ENCODE assay signal across 9 cellular contexts in the genomic region with DNA sequence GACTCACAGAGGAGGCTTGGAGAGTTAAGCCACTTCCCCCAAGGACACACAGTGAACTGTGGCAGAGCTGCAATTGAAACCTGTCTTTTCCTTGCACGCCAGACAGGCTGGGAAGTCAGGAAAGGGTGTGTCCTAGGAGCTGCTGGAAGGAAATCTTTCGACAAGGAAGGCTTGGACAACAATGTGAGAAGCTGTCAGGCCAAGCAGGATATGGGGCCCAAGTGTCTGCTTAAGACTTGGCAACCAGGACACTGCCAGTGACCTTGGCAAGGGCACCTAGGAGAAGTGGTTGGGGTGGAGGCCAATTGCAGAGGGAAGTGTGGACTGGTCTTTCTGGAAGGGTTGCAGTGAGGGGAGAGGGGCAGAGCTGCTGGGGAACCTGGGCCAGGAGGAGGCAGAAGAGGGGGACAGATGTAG. TPM values are rescaled to one million over a fixed set of nuclear protein-coding genes. Genes with fewer than 3 reads are reported as not detected.
DNase-seq lines count a peak whose midpoint lies in the region; ATAC-seq, FAIRE-seq and TF ChIP-seq lines count a peak whose summit lies in the region.
"Had no signal": no experiment of that assay in that cellular context is flagged by ENCODE, and none has a peak within 500 bp of the region (broad histone marks: within the 10 kb centered on the region; RNA-seq: fewer than 3 reads in every experiment).

No MANE protein-coding gene starts in this region.

- no peak overlapping the region for H3K4me3 ChIP-seq in prostate gland

- no peaks in the 10 kb centered on the region for H3K36me3 Mint-ChIP-seq in glutamatergic neuron (ENCODE audit: unreplicated experiment)
- peaks cover 9% of the 10 kb centered on the region for H3K36me3 Mint-ChIP-seq in stimulated activated effector memory CD8-positive, alpha-beta T cell treated with anti-CD3 and anti-CD28 coated beads, Interleukin-12 subunit alpha, Interleukin-12 subunit beta, amount 100 ng/mL, for 72 hours

- no peaks in the 10 kb centered on the region for H3K36me3 ChIP-seq in prostate gland

- POLR2A ChIA-PET in RWPE1 (lab: Yijun Ruan, JAX; ENCODE audit: low non-redundant PET) = interaction anchor here (0.7 kb wide), 1 partner anchor 11 kb away, joined by 6 read pairs; no protein-coding TSS in a partner anchor

- H3K27me3 ChIP-seq in prostate gland (replicated peaks; ENCODE audit: insufficient read depth) = no peaks in the 10 kb centered on the region

- TF ChIP-seq CTCF in RWPE1 (conservative IDR thresholded peaks at IDR 0.05; ENCODE audit: low read depth) (no peak), glutamatergic neuron (IDR thresholded peaks at IDR 0.05; ENCODE audit: partially characterized antibody, unreplicated experiment) (no peak), prostate gland (IDR thresholded peaks at IDR 0.05) (no peak)

- FAIRE-seq in H54 (lab: Jason Lieb, UNC) = no peak

- CTCF ChIA-PET in RWPE1 (lab: Yijun Ruan, JAX) = interaction anchor here (0.6 to 1.3 kb wide), 4 partner anchors 12 to 965 kb away, joined by 4 to 8 read pairs (median 6); no protein-coding TSS in a partner anchor

- DNase-seq in H54 (ENCODE audit: insufficient read length, low spot score) (peak; percentile 53), RWPE1 (ENCODE audit: low spot score) (no peak), glutamatergic neuron (no peak), prostate gland (ENCODE audit: low spot score) (peak; percentile 55)
- no peak for DNase-seq in stimulated activated effector memory CD8-positive, alpha-beta T cell treated with anti-CD3 and anti-CD28 coated beads, Interleukin-12 subunit alpha, Interleukin-12 subunit beta, amount 100 ng/mL, for 72 hours (ENCODE audit: low spot score in 2 of 2)
- DNase-seq: activated naive CD8-positive, alpha-beta T cell treated with anti-CD3 and anti-CD28 coated beads, Interleukin-2, amount 50 U/mL, for 24 hours had no signal

- intact Hi-C loops in prostate gland (cut with DNase I) = no loop called here

- peaks cover 38% of the 10 kb centered on the region for H3K4me1 Mint-ChIP-seq in glutamatergic neuron (ENCODE audit: low read depth, unreplicated experiment)
- H3K4me1 Mint-ChIP-seq in stimulated activated effector memory CD8-positive, alpha-beta T cell treated with anti-CD3 and anti-CD28 coated beads, Interleukin-12 subunit alpha, Interleukin-12 subunit beta, amount 100 ng/mL, for 72 hours = peaks cover 32% of the 10 kb centered on the region

- WGBS in prostate gland = 4% methylated on average over 2 of the region's 2 CpGs

- peak overlapping the region; percentile 96 for H3K27ac ChIP-seq in RWPE1
- peak overlapping the region; percentile 63 to 87 for H3K27ac ChIP-seq in prostate gland

- 0 out of 2 replicates have a peak, but pooled peaks have one; percentile 10 for TF ChIP-seq POLR2A in H54 (IDR thresholded peaks at IDR 0.05; ENCODE audit: low read depth, low read length)
- TF ChIP-seq POLR2A in prostate gland (IDR thresholded peaks at IDR 0.05) = no peak

- H3K27me3 Mint-ChIP-seq in glutamatergic neuron (ENCODE audit: unreplicated experiment) = peaks cover 13% of the 10 kb centered on the region
- H3K27me3 Mint-ChIP-seq: activated naive CD8-positive, alpha-beta T cell treated with anti-CD3 and anti-CD28 coated beads, Interleukin-2, amount 50 U/mL, for 24 hours had no signal

- peaks cover 9% of the 10 kb centered on the region for H3K9me3 Mint-ChIP-seq in glutamatergic neuron (ENCODE audit: unreplicated experiment)
- no peaks in the 10 kb centered on the region for H3K9me3 Mint-ChIP-seq in stimulated activated effector memory CD8-positive, alpha-beta T cell treated with anti-CD3 and anti-CD28 coated beads, Interleukin-12 subunit alpha, Interleukin-12 subunit beta, amount 100 ng/mL, for 72 hours
- H3K9me3 Mint-ChIP-seq: activated naive CD8-positive, alpha-beta T cell treated with anti-CD3 and anti-CD28 coated beads, Interleukin-2, amount 50 U/mL, for 24 hours had no signal

- peak overlapping the region; percentile 25 for H3K4me3 Mint-ChIP-seq in glutamatergic neuron (ENCODE audit: unreplicated experiment)
- H3K4me3 Mint-ChIP-seq in stimulated activated effector memory CD8-positive, alpha-beta T cell treated with anti-CD3 and anti-CD28 coated beads, Interleukin-12 subunit alpha, Interleukin-12 subunit beta, amount 100 ng/mL, for 72 hours = no peak overlapping the region
- H3K4me3 Mint-ChIP-seq: activated naive CD8-positive, alpha-beta T cell treated with anti-CD3 and anti-CD28 coated beads, Interleukin-2, amount 50 U/mL, for 24 hours had no signal

- peak overlapping the region; percentile 68 for H3K27ac Mint-ChIP-seq in glutamatergic neuron (ENCODE audit: unreplicated experiment)
- no peak overlapping the region for H3K27ac Mint-ChIP-seq in stimulated activated effector memory CD8-positive, alpha-beta T cell treated with anti-CD3 and anti-CD28 coated beads, Interleukin-12 subunit alpha, Interleukin-12 subunit beta, amount 100 ng/mL, for 72 hours
- H3K27ac Mint-ChIP-seq: activated naive CD8-positive, alpha-beta T cell treated with anti-CD3 and anti-CD28 coated beads, Interleukin-2, amount 50 U/mL, for 24 hours had no signal

- no peak for ATAC-seq in HG03521 (IDR thresholded peaks at IDR 0.05; ENCODE audit: unreplicated experiment)
- ATAC-seq in HG03460 (IDR thresholded peaks at IDR 0.05; ENCODE audit: unreplicated experiment) = no peak
- no peak for ATAC-seq in stimulated activated effector memory CD8-positive, alpha-beta T cell treated with anti-CD3 and anti-CD28 coated beads, Interleukin-12 subunit alpha, Interleukin-12 subunit beta, amount 100 ng/mL, for 72 hours
- ATAC-seq in HG03442 (IDR thresholded peaks at IDR 0.05; ENCODE audit: unreplicated experiment) = no peak
- ATAC-seq: activated naive CD8-positive, alpha-beta T cell treated with anti-CD3 and anti-CD28 coated beads, Interleukin-2, amount 50 U/mL, for 24 hours had no signal

- no peaks in the 10 kb centered on the region for H3K9me3 ChIP-seq in prostate gland

- H3K4me1 ChIP-seq in prostate gland (replicated peaks) = peaks cover 13% of the 10 kb centered on the region

RNA-seq across cellular contexts. Expression of a gene that starts 2.1 kb away (rescaled TPM):
- total RNA-seq in glutamatergic neuron (ENCODE audit: unreplicated experiment) = 41.3 TPM
- 10 to 100 TPM in 1 of 2 donors, 1 to 10 TPM in 1; 2.0 to 12.8 TPM for total RNA-seq in prostate gland

RNA-seq across cellular contexts. Expression of a gene that starts 21.3 kb away (rescaled TPM):
- 2.1 TPM for total RNA-seq in glutamatergic neuron (ENCODE audit: unreplicated experiment)
- 10 to 100 TPM in 1 of 2 donors, 1 to 10 TPM in 1; 3.8 to 22.5 TPM for total RNA-seq in prostate gland

RNA-seq across cellular contexts. Expression of a gene that starts 48.9 kb away (rescaled TPM):
- 133 TPM for total RNA-seq in glutamatergic neuron (ENCODE audit: unreplicated experiment)
- total RNA-seq in prostate gland = 100 to 1,000 TPM in 1 of 2 donors, 10 to 100 TPM in 1; 14.8 to 370 TPM

Comparison
In these comparisons a context has a peak if more than half of its experiments do, and no peak if none do; other contexts are left out.
1. DNase-seq: peak in H54 (single experiment) and prostate gland (single experiment); none in RWPE1 (single experiment), glutamatergic neuron (single experiment) and stimulated activated effector memory CD8-positive, alpha-beta T cell treated with anti-CD3 and anti-CD28 coated beads, Interleukin-12 subunit alpha, Interleukin-12 subunit beta, amount 100 ng/mL, for 72 hours (0 of 2).